13 cellular contexts compared by ENCODE assay signal in the genomic region with DNA sequence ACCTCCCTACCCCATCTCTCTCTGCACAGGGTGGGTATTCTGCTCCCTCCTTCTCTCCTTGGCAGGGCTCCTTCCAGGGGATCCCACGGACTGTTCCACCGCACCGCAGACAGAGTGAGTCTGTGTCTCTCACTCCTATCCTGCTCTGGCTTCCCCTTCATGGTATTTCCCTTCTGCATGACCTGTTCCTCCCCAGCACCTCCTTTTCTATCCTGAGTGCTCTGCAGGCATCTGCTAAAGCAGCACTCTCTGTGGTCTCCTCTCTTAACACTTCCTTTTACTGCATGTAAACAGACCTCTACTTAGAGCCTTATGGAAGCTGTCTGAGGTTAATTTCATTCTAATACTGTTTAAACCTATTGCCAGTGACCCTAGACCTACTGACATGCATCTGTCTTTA.
DNase-seq lines count a peak whose midpoint lies in the region; ATAC-seq and TF ChIP-seq lines count a peak whose summit lies in the region.
"Had no signal": no experiment of that assay in that cellular context is flagged by ENCODE, and none has a peak within 500 bp of the region (broad histone marks: within the 10 kb centered on the region; RNA-seq: fewer than 3 reads in every experiment).

No MANE protein-coding gene starts in this region.

- WGBS in SK-N-SH (ENCODE audit: low lambda C conversion rate), result 93% methylated on average over 3 of the region's 3 CpGs

- TF ChIP-seq RAD21 in SK-N-SH (IDR thresholded peaks at IDR 0.05; ENCODE audit: low read length), result no peak

- H3K9ac ChIP-seq in SK-N-SH, result no peak overlapping the region

- ATAC-seq in GM21515 (IDR thresholded peaks at IDR 0.05; ENCODE audit: unreplicated experiment), result peak; percentile 51
- ATAC-seq in GM18517 (IDR thresholded peaks at IDR 0.05; ENCODE audit: unreplicated experiment), result no peak

- TF ChIP-seq CTCF in GM12865 (IDR thresholded peaks at IDR 0.05; ENCODE audit: insufficient read depth, low read depth, low read length, missing control alignments) (no peak), SK-N-SH (IDR thresholded peaks at IDR 0.05) (no peak), coronary artery (IDR thresholded peaks at IDR 0.05) (no peak)

- DNase-seq in GM12865 (ENCODE audit: low read depth) (peak; percentile 4), SK-N-SH (peak; percentile 31), left kidney (ENCODE audit: low read depth, low spot score) (peak; percentile 27), coronary artery (ENCODE audit: low spot score) (no peak), NCI-H1436 (lab: John Stamatoyannopoulos, UW) (no peak), putamen (ENCODE audit: low spot score) (no peak)
- DNase-seq: CD8-positive, alpha-beta memory T cell; foreskin fibroblast; HFFc6 had no signal

- CTCF ChIA-PET in SK-N-SH (lab: Yijun Ruan, JAX), result interaction anchor here (1.6 to 1.8 kb wide), 2 partner anchors 10 to 235 kb away, joined by 5 to 7 read pairs; no protein-coding TSS in a partner anchor

- no peak overlapping the region for H3K4me3 ChIP-seq in GM12865 (ENCODE audit: low read depth, low read length)
- no peak overlapping the region for H3K4me3 ChIP-seq in SK-N-SH (ENCODE audit: low read depth in 2 of 2, low read length in 1 of 2)
- H3K4me3 ChIP-seq in coronary artery, result no peak overlapping the region
- H3K4me3 ChIP-seq: cardiac muscle cell, skin epidermis had no signal

- H3K9me3 ChIP-seq in SK-N-SH, result no peaks in the 10 kb centered on the region

- H4K20me1 ChIP-seq in SK-N-SH (ENCODE audit: insufficient read depth), result no peaks in the 10 kb centered on the region

- H3K4me1 ChIP-seq in SK-N-SH (ENCODE audit: control insufficient read depth in 1 of 2, insufficient read depth in 2 of 2, low read depth in 1 of 2, low read length in 1 of 2), result peaks cover 6 to 7% of the 10 kb centered on the region in 2 experiments; a peak in 3 of 4 replicates

- no peaks in the 10 kb centered on the region for H3K9me2 ChIP-seq in SK-N-SH

- H3K36me3 ChIP-seq in SK-N-SH (replicated peaks in 1 of 2; ENCODE audit: control insufficient read depth in 1 of 2, insufficient read depth in 2 of 2, low read length in 1 of 2), result no peaks in the 10 kb centered on the region
- H3K36me3 ChIP-seq: cardiac muscle cell had no signal

- H3F3A ChIP-seq in SK-N-SH (replicated peaks; ENCODE audit: insufficient read depth), result peaks cover 21% of the 10 kb centered on the region

- peaks cover 27% of the 10 kb centered on the region; the same call in 1 of the 2 replicates for H3K79me2 ChIP-seq in SK-N-SH (ENCODE audit: insufficient read depth)

- no peak for TF ChIP-seq EP300 in SK-N-SH (IDR thresholded peaks at IDR 0.05; ENCODE audit: borderline replicate concordance in 1 of 2, low read depth in 1 of 2, low read length in 1 of 2)

- POLR2A ChIA-PET in SK-N-SH (lab: Yijun Ruan, JAX), result no interaction called here

- H3K27ac ChIP-seq in SK-N-SH (ENCODE audit: low read depth in 2 of 2, low read length in 1 of 2) (peak overlapping the region in 1 of 2 experiments; percentile 47; a peak in 1 of 4 replicates), coronary artery (no peak overlapping the region)
- H3K27ac ChIP-seq: cardiac muscle cell, skin epidermis had no signal

- no peak overlapping the region for H2AFZ ChIP-seq in SK-N-SH (ENCODE audit: low read depth)

- no peak overlapping the region for H3K4me2 ChIP-seq in SK-N-SH

- no peaks in the 10 kb centered on the region for H3K27me3 ChIP-seq in SK-N-SH (ENCODE audit: insufficient read depth)
- H3K27me3 ChIP-seq: cardiac muscle cell had no signal

TF ChIP-seq in SK-N-SH, 30 proteins besides CTCF, POLR2A, EP300 and RAD21:
- TF ChIP-seq, protein P1, sequence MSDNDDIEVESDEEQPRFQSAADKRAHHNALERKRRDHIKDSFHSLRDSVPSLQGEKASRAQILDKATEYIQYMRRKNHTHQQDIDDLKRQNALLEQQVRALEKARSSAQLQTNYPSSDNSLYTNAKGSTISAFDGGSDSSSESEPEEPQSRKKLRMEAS (IDR thresholded peaks at IDR 0.05; ENCODE audit: low read depth), result no peak
- TF ChIP-seq ELF1 (IDR thresholded peaks at IDR 0.05) (no peak), NFIC (IDR thresholded peaks at IDR 0.05; ENCODE audit: borderline replicate concordance) (no peak), FOSL2 (IDR thresholded peaks at IDR 0.05; ENCODE audit: borderline replicate concordance, low read depth) (no peak)
- TF ChIP-seq, protein P2, sequence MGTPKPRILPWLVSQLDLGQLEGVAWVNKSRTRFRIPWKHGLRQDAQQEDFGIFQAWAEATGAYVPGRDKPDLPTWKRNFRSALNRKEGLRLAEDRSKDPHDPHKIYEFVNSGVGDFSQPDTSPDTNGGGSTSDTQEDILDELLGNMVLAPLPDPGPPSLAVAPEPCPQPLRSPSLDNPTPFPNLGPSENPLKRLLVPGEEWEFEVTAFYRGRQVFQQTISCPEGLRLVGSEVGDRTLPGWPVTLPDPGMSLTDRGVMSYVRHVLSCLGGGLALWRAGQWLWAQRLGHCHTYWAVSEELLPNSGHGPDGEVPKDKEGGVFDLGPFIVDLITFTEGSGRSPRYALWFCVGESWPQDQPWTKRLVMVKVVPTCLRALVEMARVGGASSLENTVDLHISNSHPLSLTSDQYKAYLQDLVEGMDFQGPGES (IDR thresholded peaks at IDR 0.05; ENCODE audit: low read depth, low read length), result no peak

Comparison
In these comparisons a context has a peak if more than half of its experiments do, and no peak if none do; other contexts are left out.
1. DNase-seq: peak in GM12865 (single experiment), SK-N-SH (single experiment) and left kidney (single experiment); none in coronary artery (single experiment), NCI-H1436 (single experiment) and putamen (single experiment).